Comparison of ENCODE assay signal across 8 cellular contexts in the genomic region with DNA sequence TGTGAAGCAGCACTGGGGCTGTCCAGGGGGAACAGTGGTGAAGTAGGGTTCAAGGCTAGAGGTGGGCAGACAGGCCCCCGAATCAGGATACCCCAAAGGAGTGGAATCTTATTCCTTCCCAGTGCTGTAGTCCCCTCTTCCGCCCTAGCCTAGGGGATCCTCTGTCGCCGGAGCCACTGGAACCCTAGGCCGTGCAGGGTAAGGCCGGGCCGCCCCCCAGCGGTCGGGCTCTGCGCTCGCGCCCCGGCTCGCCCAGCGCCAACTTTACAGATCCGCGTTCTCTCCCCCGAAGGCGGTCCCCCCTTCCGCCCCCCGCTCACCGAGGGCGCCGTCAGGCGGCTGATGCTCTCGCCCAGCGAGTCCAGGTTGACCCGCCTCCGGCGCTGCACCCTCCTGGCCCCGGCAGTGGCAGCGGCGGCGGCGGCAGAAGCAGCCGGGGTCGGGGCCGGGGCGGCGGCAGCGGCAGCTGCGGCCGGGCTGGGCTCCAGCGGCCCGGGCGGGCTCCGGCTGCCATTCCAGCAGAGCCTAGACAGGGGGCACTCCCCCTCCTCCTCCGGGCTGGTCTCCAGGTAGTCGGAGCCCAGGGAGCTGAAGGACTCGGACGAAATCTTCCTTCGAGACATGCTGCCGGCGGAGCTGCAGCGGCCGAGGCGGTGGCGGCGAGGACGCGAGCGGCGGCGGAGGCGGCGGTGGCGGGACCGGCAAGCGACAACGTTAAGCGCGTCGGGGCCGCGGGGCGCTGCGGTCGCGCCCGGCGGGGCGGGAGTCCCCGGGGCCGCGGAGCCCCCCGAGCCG. TPM values are rescaled to one million over a fixed set of nuclear protein-coding genes. Genes with fewer than 3 reads are reported as not detected.
DNase-seq lines count a peak whose midpoint lies in the region; ATAC-seq and TF ChIP-seq lines count a peak whose summit lies in the region.

No MANE protein-coding gene starts in this region.

- ATAC-seq in GM18909 (IDR thresholded peaks at IDR 0.05; ENCODE audit: poor library complexity, unreplicated experiment) (peak; percentile 81), HG03103 (IDR thresholded peaks at IDR 0.05; ENCODE audit: low read depth, unreplicated experiment) (peak; percentile 69), GM18873 (IDR thresholded peaks at IDR 0.05; ENCODE audit: low FRiP score, unreplicated experiment) (no peak)
- peak; percentile 53 for ATAC-seq in stimulated activated memory B cell treated with anti-CD40 and anti-IgM and Interleukin-4, amounts not matched to agents 10 μg/mL and 1 μg/mL and 100 μg/mL, for 72 hours

- peaks cover 6% of the 10 kb centered on the region for H3K4me1 Mint-ChIP-seq in stimulated activated memory B cell treated with anti-CD40 and anti-IgM and Interleukin-4, amounts not matched to agents 10 μg/mL and 1 μg/mL and 100 μg/mL, for 72 hours

- H3K27ac Mint-ChIP-seq in stimulated activated memory B cell treated with anti-CD40 and anti-IgM and Interleukin-4, amounts not matched to agents 10 μg/mL and 1 μg/mL and 100 μg/mL, for 72 hours, result no peak overlapping the region

- peak; percentile 68 for DNase-seq in COLO668 (lab: John Stamatoyannopoulos, UW; ENCODE audit: unreplicated experiment)
- DNase-seq in NOMO-1 treated with DMSO at 0.1 percent for 48 hours (lab: John Stamatoyannopoulos, UW; ENCODE audit: unreplicated experiment), result peak; percentile 8
- peak; percentile 47 to 51 for DNase-seq in cardiac fibroblast (ENCODE audit: low read depth in 2 of 2)
- no peak for DNase-seq in kidney epithelial cell (ENCODE audit: low read depth)

- no peaks in the 10 kb centered on the region for H3K36me3 Mint-ChIP-seq in stimulated activated memory B cell treated with anti-CD40 and anti-IgM and Interleukin-4, amounts not matched to agents 10 μg/mL and 1 μg/mL and 100 μg/mL, for 72 hours

- peak overlapping the region; percentile 16 for H3K4me3 Mint-ChIP-seq in stimulated activated memory B cell treated with anti-CD40 and anti-IgM and Interleukin-4, amounts not matched to agents 10 μg/mL and 1 μg/mL and 100 μg/mL, for 72 hours

- peaks cover 13% of the 10 kb centered on the region for H3K27me3 ChIP-seq in kidney epithelial cell (ENCODE audit: control insufficient read depth, insufficient read depth, low read length)

- peak overlapping the region; percentile 43 to 58 for H3K4me3 ChIP-seq in cardiac fibroblast (replicated peaks in 1 of 2; ENCODE audit: low read depth in 2 of 2, low read length in 2 of 2)
- peak overlapping the region; percentile 51 for H3K4me3 ChIP-seq in kidney epithelial cell (ENCODE audit: low read depth, low read length)

- H3K27me3 Mint-ChIP-seq in stimulated activated memory B cell treated with anti-CD40 and anti-IgM and Interleukin-4, amounts not matched to agents 10 μg/mL and 1 μg/mL and 100 μg/mL, for 72 hours, result peaks cover 55% of the 10 kb centered on the region

- no peaks in the 10 kb centered on the region for H3K36me3 ChIP-seq in kidney epithelial cell (ENCODE audit: control insufficient read depth, insufficient read depth, low read length)

- TF ChIP-seq CTCF in cardiac fibroblast (IDR thresholded peaks at IDR 0.05; ENCODE audit: low read depth, low read length) (peak; percentile 38), kidney epithelial cell (IDR thresholded peaks at IDR 0.05; ENCODE audit: insufficient read depth, low read length, poor library complexity, severe bottlenecking) (peak; percentile 63)

- H3K9me3 Mint-ChIP-seq in stimulated activated memory B cell treated with anti-CD40 and anti-IgM and Interleukin-4, amounts not matched to agents 10 μg/mL and 1 μg/mL and 100 μg/mL, for 72 hours, result no peaks in the 10 kb centered on the region

RNA-seq across cellular contexts. Expression of a gene that starts 0.6 kb away (rescaled TPM):
- total RNA-seq in kidney epithelial cell, result 1.6 and 2.0 TPM in 2 replicates
